ENCODE assay signal across 12 cellular contexts in the genomic region with DNA sequence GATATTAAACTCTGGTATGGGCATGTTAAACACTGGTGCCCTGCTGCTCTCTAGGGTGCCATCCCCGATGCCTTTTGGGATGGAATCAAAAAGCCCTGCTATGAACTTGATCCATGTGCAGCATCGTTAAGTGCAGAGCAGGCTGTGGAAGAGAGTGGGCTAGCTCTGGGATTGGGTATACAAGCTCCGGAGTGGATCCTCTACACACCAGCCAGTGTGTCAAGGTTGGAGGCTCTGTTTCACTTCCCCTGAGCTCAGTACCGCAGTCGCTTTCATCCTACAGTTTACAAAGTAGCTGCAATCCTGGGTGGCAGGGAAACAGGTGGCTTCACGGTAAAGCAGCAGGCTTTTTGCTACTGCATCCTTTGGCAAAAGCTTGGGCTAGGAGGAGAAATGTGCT.
A peak's percentile ranks its signal among the peaks of the same experiment; 100 is the strongest.
DNase-seq lines count a peak whose midpoint lies in the region; ATAC-seq, FAIRE-seq and TF ChIP-seq lines count a peak whose summit lies in the region.
"Had no signal": no experiment of that assay in that cellular context is flagged by ENCODE, and none has a peak within 500 bp of the region (broad histone marks: within the 10 kb centered on the region; RNA-seq: fewer than 3 reads in every experiment).

No MANE protein-coding gene starts in this region.

- no peak for TF ChIP-seq POLR2A in body of pancreas (IDR thresholded peaks at IDR 0.05)

- peak overlapping the region; percentile 27 for H3K9ac ChIP-seq in Loucy (ENCODE audit: low read depth, low read length, poor library complexity, severe bottlenecking)

- H3K9me2 ChIP-seq in Loucy (replicated peaks; ENCODE audit: low read depth, low read length) = no peaks in the 10 kb centered on the region

- H3K4me1 ChIP-seq in Loucy (ENCODE audit: insufficient read depth, low read length, poor library complexity, severe bottlenecking) = peaks cover 36% of the 10 kb centered on the region
- peaks cover 45% of the 10 kb centered on the region for H3K4me1 ChIP-seq in body of pancreas
- H3K4me1 ChIP-seq in left lung = peaks cover 0 to 19% of the 10 kb centered on the region in 2 donors
- H3K4me1 ChIP-seq in small intestine (ENCODE audit: control insufficient read depth in 2 of 2, insufficient read depth in 1 of 2, low read depth in 1 of 2, low read length in 1 of 2) = peaks cover 4 to 5% of the 10 kb centered on the region in 2 donors

- no peak overlapping the region for H2AFZ ChIP-seq in Loucy (ENCODE audit: low read length)

- no peak overlapping the region for H3K27ac Mint-ChIP-seq in activated naive CD4-positive, alpha-beta T cell treated with anti-CD3 and anti-CD28 coated beads, Interleukin-2, amount 50 U/mL, for 72 hours
- H3K27ac Mint-ChIP-seq: T-helper 1 cell treated with Interleukin-12 subunit alpha and Interleukin-12 subunit beta and Interleukin-4 antibody, amounts not matched to agents 30 μg/mL and 1 μg/mL, for 36 hours had no signal

- DNase-seq in body of pancreas = no peak
- DNase-seq in left lung = no peak
- DNase-seq in small intestine = no peak
- no peak for DNase-seq in activated gamma-delta T cell (lab: John Stamatoyannopoulos, UW)
- DNase-seq in activated naive CD4-positive, alpha-beta T cell treated with anti-CD3 and anti-CD28 coated beads, Interleukin-2, amount 50 U/mL, for 72 hours (ENCODE audit: low spot score in 2 of 2) = no peak
- DNase-seq: activated naive CD4-positive, alpha-beta T cell treated with anti-CD3 and anti-CD28 coated beads, Interleukin-2, amount 50 U/mL, for 16 hours; NCI-H187; stimulated activated CD4-positive, alpha-beta T cell treated with anti-CD3 and anti-CD28 coated beads, Interleukin-4, amount 100 ng/mL, for 24 hours; stimulated activated naive CD8-positive, alpha-beta T cell treated with anti-CD3 and anti-CD28 coated beads, Interleukin-15, Interleukin-2, amounts not matched to agents 100 U/mL and 50 U/mL, for 24 hours had no signal

- TF ChIP-seq CTCF in Loucy (conservative IDR thresholded peaks at IDR 0.05; ENCODE audit: low read length) (no peak), body of pancreas (IDR thresholded peaks at IDR 0.05) (no peak), left lung (IDR thresholded peaks at IDR 0.05) (no peak)

- H3K9me3 ChIP-seq in Loucy (ENCODE audit: insufficient read depth, low read depth, low read length) = no peaks in the 10 kb centered on the region
- H3K9me3 ChIP-seq in body of pancreas = no peaks in the 10 kb centered on the region
- H3K9me3 ChIP-seq in left lung = no peaks in the 10 kb centered on the region
- H3K9me3 ChIP-seq in small intestine (ENCODE audit: control insufficient read depth, low read depth) = no peaks in the 10 kb centered on the region

- ATAC-seq in body of pancreas (peak; percentile 9), left lung (peak; percentile 16), GM18909 (IDR thresholded peaks at IDR 0.05; ENCODE audit: poor library complexity, unreplicated experiment) (no peak)
- no peak for ATAC-seq in activated naive CD4-positive, alpha-beta T cell treated with anti-CD3 and anti-CD28 coated beads, Interleukin-2, amount 50 U/mL, for 72 hours
- ATAC-seq: stimulated activated naive CD8-positive, alpha-beta T cell treated with anti-CD3 and anti-CD28 coated beads, Interleukin-15, Interleukin-2, amounts not matched to agents 100 U/mL and 50 U/mL, for 24 hours had no signal

- no peaks in the 10 kb centered on the region for H3K9me3 Mint-ChIP-seq in activated naive CD4-positive, alpha-beta T cell treated with anti-CD3 and anti-CD28 coated beads, Interleukin-2, amount 50 U/mL, for 72 hours
- H3K9me3 Mint-ChIP-seq: T-helper 1 cell treated with Interleukin-12 subunit alpha and Interleukin-12 subunit beta and Interleukin-4 antibody, amounts not matched to agents 30 μg/mL and 1 μg/mL, for 36 hours had no signal

- H3K27me3 ChIP-seq in Loucy (ENCODE audit: insufficient read depth, low read length, poor library complexity, severe bottlenecking) (no peaks in the 10 kb centered on the region), body of pancreas (no peaks in the 10 kb centered on the region), left lung (no peaks in the 10 kb centered on the region), small intestine (ENCODE audit: control insufficient read depth in 2 of 2, insufficient read depth in 2 of 2, low read length in 2 of 2) (peaks cover 0 to 2% of the 10 kb centered on the region in 2 donors)

- no peaks in the 10 kb centered on the region for H3F3A ChIP-seq in Loucy (ENCODE audit: low read depth)

- intact Hi-C loops in body of pancreas (cut with DNase I) (no loop called here), left lung (cut with DNase I) (no loop called here)

- peak overlapping the region; percentile 56 for H3K4me2 ChIP-seq in Loucy (ENCODE audit: low read depth, low read length, poor library complexity, severe bottlenecking)

- no peaks in the 10 kb centered on the region for H3K36me3 Mint-ChIP-seq in activated naive CD4-positive, alpha-beta T cell treated with anti-CD3 and anti-CD28 coated beads, Interleukin-2, amount 50 U/mL, for 72 hours

- H3K27ac ChIP-seq in body of pancreas (peak overlapping the region; percentile 45 to 64 (median 48)), left lung (peak overlapping the region; percentile 42 to 74), small intestine (ENCODE audit: low read depth in 1 of 2, low read length in 1 of 2) (peak overlapping the region; percentile 44 to 51)

- FAIRE-seq in small intestine (lab: Jason Lieb, UNC) = no peak

- 14 to 21% methylated on average over 6 of the region's 6 CpGs for WGBS in body of pancreas, 2 donors
- WGBS in small intestine, 3 donors = 18 to 42% (median 33%) methylated on average over 6 of the region's 6 CpGs

- H4K20me1 ChIP-seq in Loucy (ENCODE audit: insufficient read depth, low read length, poor library complexity, severe bottlenecking) = no peaks in the 10 kb centered on the region

- H3K4me3 ChIP-seq in Loucy (ENCODE audit: low read length, poor library complexity, severe bottlenecking) = peak overlapping the region; percentile 24
- no peak overlapping the region for H3K4me3 ChIP-seq in body of pancreas
- no peak overlapping the region for H3K4me3 ChIP-seq in left lung
- no peak overlapping the region for H3K4me3 ChIP-seq in small intestine (ENCODE audit: low read depth in 1 of 2, low read length in 2 of 2)

- H3K36me3 ChIP-seq in Loucy (ENCODE audit: insufficient read depth, low read length) = no peaks in the 10 kb centered on the region
- H3K36me3 ChIP-seq in body of pancreas (replicated peaks in 1 of 2; ENCODE audit: insufficient read depth in 1 of 2, low read depth in 2 of 2) = no peaks in the 10 kb centered on the region
- no peaks in the 10 kb centered on the region for H3K36me3 ChIP-seq in left lung
- no peaks in the 10 kb centered on the region for H3K36me3 ChIP-seq in small intestine (ENCODE audit: control insufficient read depth in 2 of 2, insufficient read depth in 2 of 2, low read length in 2 of 2)

- peaks cover 50% of the 10 kb centered on the region; the same call in 1 of the 2 replicates for H3K79me2 ChIP-seq in Loucy (ENCODE audit: insufficient read depth, low read length)

Comparison
In these comparisons a context has a peak if more than half of its experiments do, and no peak if none do; other contexts are left out.
1. ATAC-seq: peak in body of pancreas (single experiment) and left lung (single experiment); none in GM18909 (single experiment) and activated naive CD4-positive, alpha-beta T cell treated with anti-CD3 and anti-CD28 coated beads, Interleukin-2, amount 50 U/mL, for 72 hours (0 of 2).
2. Peak in every context shown above with its lines, with median percentiles within 50 percentile points of each other: H3K27ac ChIP-seq.